9 cellular contexts compared by ENCODE assay signal in genomic region chr4:190020790-190021717, GRCh38. TPM values are rescaled to one million over a fixed set of nuclear protein-coding genes. Genes with fewer than 3 reads are reported as not detected.
DNase-seq lines count a peak whose midpoint lies in the region; ATAC-seq lines count a peak whose summit lies in the region.
"Had no signal": no experiment of that assay in that cellular context is flagged by ENCODE, and none has a peak within 500 bp of the region (broad histone marks: within the 10 kb centered on the region; RNA-seq: fewer than 3 reads in every experiment).

No MANE protein-coding gene starts in this region.

- 9% methylated on average over 51 of the region's 55 CpGs for WGBS in right cardiac atrium

- H3K27ac Mint-ChIP-seq in activated naive CD8-positive, alpha-beta T cell treated with anti-CD3 and anti-CD28 coated beads for 36 hours, result no peak overlapping the region
- no peak overlapping the region for H3K27ac Mint-ChIP-seq in stimulated activated memory B cell treated with anti-CD40 and anti-IgM and Interleukin-4, amounts not matched to agents 10 μg/mL and 1 μg/mL and 100 μg/mL, for 72 hours

- H3K27me3 Mint-ChIP-seq in activated naive CD8-positive, alpha-beta T cell treated with anti-CD3 and anti-CD28 coated beads for 36 hours, result peaks cover 62% of the 10 kb centered on the region
- peaks cover 62% of the 10 kb centered on the region for H3K27me3 Mint-ChIP-seq in stimulated activated memory B cell treated with anti-CD40 and anti-IgM and Interleukin-4, amounts not matched to agents 10 μg/mL and 1 μg/mL and 100 μg/mL, for 72 hours

- peak overlapping the region; percentile 64 for H3K4me3 Mint-ChIP-seq in activated naive CD8-positive, alpha-beta T cell treated with anti-CD3 and anti-CD28 coated beads for 36 hours
- H3K4me3 Mint-ChIP-seq in stimulated activated memory B cell treated with anti-CD40 and anti-IgM and Interleukin-4, amounts not matched to agents 10 μg/mL and 1 μg/mL and 100 μg/mL, for 72 hours, result peak overlapping the region; percentile 63

- H3K36me3 Mint-ChIP-seq in activated naive CD8-positive, alpha-beta T cell treated with anti-CD3 and anti-CD28 coated beads for 36 hours, result peaks cover 4% of the 10 kb centered on the region
- H3K36me3 Mint-ChIP-seq in stimulated activated memory B cell treated with anti-CD40 and anti-IgM and Interleukin-4, amounts not matched to agents 10 μg/mL and 1 μg/mL and 100 μg/mL, for 72 hours, result peaks cover 6% of the 10 kb centered on the region

- no peaks in the 10 kb centered on the region for H3K4me1 ChIP-seq in right cardiac atrium (ENCODE audit: control insufficient read depth, insufficient read depth, low read length)

- H3K9me3 Mint-ChIP-seq in activated naive CD8-positive, alpha-beta T cell treated with anti-CD3 and anti-CD28 coated beads for 36 hours, result peaks cover 4% of the 10 kb centered on the region
- H3K9me3 Mint-ChIP-seq in stimulated activated memory B cell treated with anti-CD40 and anti-IgM and Interleukin-4, amounts not matched to agents 10 μg/mL and 1 μg/mL and 100 μg/mL, for 72 hours, result peaks cover 11% of the 10 kb centered on the region

- DNase-seq in HPDE6-E6E7 (ENCODE audit: extremely low spot score), result peak; percentile 66
- no peak for DNase-seq in activated naive CD8-positive, alpha-beta T cell treated with anti-CD3 and anti-CD28 coated beads for 36 hours
- DNase-seq in right cardiac atrium, result peak; percentile 35 to 66 (median 56)
- no peak for DNase-seq in NCI-H2107 treated with DMSO at 0.1 percent for 48 hours (lab: John Stamatoyannopoulos, UW; ENCODE audit: unreplicated experiment)
- no peak for DNase-seq in inferior parietal cortex (ENCODE audit: extremely low spot score)
- no peak for DNase-seq in HT-29 (ENCODE audit: low spot score)

- intact Hi-C loops in right cardiac atrium (cut with DNase I), result no loop called here

- H3K4me1 Mint-ChIP-seq in activated naive CD8-positive, alpha-beta T cell treated with anti-CD3 and anti-CD28 coated beads for 36 hours, result peaks cover 40% of the 10 kb centered on the region
- peaks cover 36% of the 10 kb centered on the region for H3K4me1 Mint-ChIP-seq in stimulated activated memory B cell treated with anti-CD40 and anti-IgM and Interleukin-4, amounts not matched to agents 10 μg/mL and 1 μg/mL and 100 μg/mL, for 72 hours

- H3K27ac ChIP-seq in right cardiac atrium (ENCODE audit: low read length), result no peak overlapping the region

- no peaks in the 10 kb centered on the region for H3K27me3 ChIP-seq in right cardiac atrium (ENCODE audit: control insufficient read depth, insufficient read depth)

- peak overlapping the region; percentile 7 for H3K4me3 ChIP-seq in right cardiac atrium (ENCODE audit: low read length)

- H3K9me3 ChIP-seq in right cardiac atrium (ENCODE audit: control insufficient read depth, low read length), result no peaks in the 10 kb centered on the region

- peak; percentile 22 to 30 for ATAC-seq in right cardiac atrium
- ATAC-seq in stimulated activated memory B cell treated with anti-CD40 and anti-IgM and Interleukin-4, amounts not matched to agents 10 μg/mL and 1 μg/mL and 100 μg/mL, for 72 hours, result no peak
- no peak for ATAC-seq in GM19463 (IDR thresholded peaks at IDR 0.05; ENCODE audit: unreplicated experiment)

RNA-seq across cellular contexts. Expression of gene FRG2, which starts 6.0 kb away (rescaled TPM):
- total RNA-seq in activated naive CD8-positive, alpha-beta T cell treated with anti-CD3 and anti-CD28 coated beads for 36 hours, result under 1 TPM; 0.12 to 0.14 TPM
- not detected for total RNA-seq in right cardiac atrium
- polyA plus RNA-seq in right cardiac atrium, result not detected
- total RNA-seq in HT-29 (2014; rRNA removed; shearing (Covaris generic)), result not detected in 2 replicates
- total RNA-seq: LHCN-M2 had no signal

RNA-seq across cellular contexts. Expression of gene DBET, which starts 43.2 kb away (rescaled TPM):
- not detected for total RNA-seq in activated naive CD8-positive, alpha-beta T cell treated with anti-CD3 and anti-CD28 coated beads for 36 hours
- not detected for total RNA-seq in right cardiac atrium
- not detected for polyA plus RNA-seq in right cardiac atrium
- not detected in 2 replicates for total RNA-seq in HT-29 (2014; rRNA removed; shearing (Covaris generic))
- total RNA-seq: LHCN-M2 had no signal

Comparison
In these comparisons a context has a peak if more than half of its experiments do, and no peak if none do; other contexts are left out.
1. DNase-seq: peak in HPDE6-E6E7 (single experiment) and right cardiac atrium (3 of 3); none in activated naive CD8-positive, alpha-beta T cell treated with anti-CD3 and anti-CD28 coated beads for 36 hours (single experiment), NCI-H2107 treated with DMSO at 0.1 percent for 48 hours (single experiment), inferior parietal cortex (single experiment) and HT-29 (single experiment).
2. ATAC-seq: peak in right cardiac atrium (2 of 2); none in stimulated activated memory B cell treated with anti-CD40 and anti-IgM and Interleukin-4, amounts not matched to agents 10 μg/mL and 1 μg/mL and 100 μg/mL, for 72 hours (single experiment) and GM19463 (single experiment).